ENCODE assay signal across 8 cellular contexts in genomic region chr2:42812899-42813479, GRCh38. TPM values are rescaled to one million over a fixed set of nuclear protein-coding genes. Genes with fewer than 3 reads are reported as not detected.
DNase-seq lines count a peak whose midpoint lies in the region; ATAC-seq and TF ChIP-seq lines count a peak whose summit lies in the region.

No MANE protein-coding gene starts in this region.

- peak; percentile 55 for TF ChIP-seq CTCF in astrocyte of the cerebellum (IDR thresholded peaks at IDR 0.05; ENCODE audit: low read depth, low read length, missing control alignments)

- POLR2A ChIA-PET in naive thymus-derived CD8-positive, alpha-beta T cell (lab: Charles Lee), result interaction anchor here (0.9 to 1.6 kb wide), 2 partner anchors 158 to 412 kb away, joined by 3 to 4 read pairs; no protein-coding TSS in a partner anchor

- H3K9me3 Mint-ChIP-seq in naive thymus-derived CD8-positive, alpha-beta T cell, result peaks cover 0 to 6% (median 0%) of the 10 kb centered on the region in 9 donors

- in situ Hi-C loops in astrocyte of the cerebellum (cut with HindIII; ENCODE audit: low sequenced_read_pairs), result loop anchor here (10.0 kb wide), 1 partner anchor 72 kb away; no protein-coding TSS in a partner anchor

- H3K4me1 Mint-ChIP-seq in naive thymus-derived CD8-positive, alpha-beta T cell, result peaks cover 12 to 20% (median 17%) of the 10 kb centered on the region in 4 donors

- peaks cover 0 to 2% (median 0%) of the 10 kb centered on the region in 5 donors for H3K27me3 Mint-ChIP-seq in naive thymus-derived CD8-positive, alpha-beta T cell

- peak overlapping the region in 9 of 10 donors; percentile 26 to 82 (median 71) for H3K4me3 Mint-ChIP-seq in naive thymus-derived CD8-positive, alpha-beta T cell

- no peak overlapping the region for H3K4me3 ChIP-seq in astrocyte of the cerebellum (ENCODE audit: low read depth, low read length)

- DNase-seq in COR-L47 (lab: John Stamatoyannopoulos, UW), result peak; percentile 5
- peak; percentile 54 to 61 for DNase-seq in Kasumi-1 (lab: John Stamatoyannopoulos, UW)
- DNase-seq in astrocyte of the cerebellum (ENCODE audit: low read depth), result no peak
- DNase-seq in naive thymus-derived CD8-positive, alpha-beta T cell, result no peak
- no peak for DNase-seq in HK-2 (ENCODE audit: unreplicated experiment)
- DNase-seq in Right ventricle myocardium superior, result no peak

- ATAC-seq in naive thymus-derived CD8-positive, alpha-beta T cell, result no peak
- ATAC-seq in GM18520 (IDR thresholded peaks at IDR 0.05; ENCODE audit: unreplicated experiment), result no peak
- no peak for ATAC-seq in GM21619 (IDR thresholded peaks at IDR 0.05; ENCODE audit: unreplicated experiment)
- no peak for ATAC-seq in Right ventricle myocardium superior (ENCODE audit: poor library complexity)

- intact Hi-C loops in Right ventricle myocardium superior (cut with DNase I), result no loop called here

- H3K36me3 Mint-ChIP-seq in naive thymus-derived CD8-positive, alpha-beta T cell, result peaks cover 0 to 4% (median 0%) of the 10 kb centered on the region in 3 donors

- H3K27ac Mint-ChIP-seq in naive thymus-derived CD8-positive, alpha-beta T cell, result peak overlapping the region in 3 of 10 donors; percentile 27 to 86 (median 76)

RNA-seq across cellular contexts. Expression of gene HAAO, which starts 20.6 kb away (rescaled TPM):
- total RNA-seq in naive thymus-derived CD8-positive, alpha-beta T cell, result under 1 TPM; 0.31 to 0.80 TPM
- polyA plus RNA-seq in naive thymus-derived CD8-positive, alpha-beta T cell, result under 1 TPM; 0.25 to 0.80 (median 0.47) TPM
- 2.3 TPM for total RNA-seq in Right ventricle myocardium superior

RNA-seq across cellular contexts. Expression of gene OXER1, which starts 49.1 kb away (rescaled TPM):
- under 1 TPM in 1 of 2 experiments, not detected in 1; 0.22 TPM for total RNA-seq in naive thymus-derived CD8-positive, alpha-beta T cell
- under 1 TPM in 2 of 3 donors, not detected in 1; 0.20 to 0.22 TPM for polyA plus RNA-seq in naive thymus-derived CD8-positive, alpha-beta T cell
- 0.40 TPM for total RNA-seq in Right ventricle myocardium superior

Comparison
In these comparisons a context has a peak if more than half of its experiments do, and no peak if none do; other contexts are left out.
1. DNase-seq: peak in COR-L47 (single experiment) and Kasumi-1 (2 of 2); none in astrocyte of the cerebellum (single experiment), naive thymus-derived CD8-positive, alpha-beta T cell (0 of 10), HK-2 (single experiment) and Right ventricle myocardium superior (single experiment).